ENCODE assay signal across 23 cellular contexts in genomic region chr16:87335968-87336849, GRCh38. TPM values are rescaled to one million over a fixed set of nuclear protein-coding genes. Genes with fewer than 3 reads are reported as not detected.
A peak's percentile ranks its signal among the peaks of the same experiment; 100 is the strongest.
DNase-seq lines count a peak whose midpoint lies in the region; ATAC-seq lines count a peak whose summit lies in the region.
"Had no signal": no experiment of that assay in that cellular context is flagged by ENCODE, and none has a peak within 500 bp of the region (broad histone marks: within the 10 kb centered on the region; RNA-seq: fewer than 3 reads in every experiment).

No MANE protein-coding gene starts in this region.

- CTCF ChIA-PET in activated CD4-positive, alpha-beta T cell treated with anti-CD3 and anti-CD28 coated beads for 36 hours (lab: Charles Lee): no interaction called here

- peaks cover 9% of the 10 kb centered on the region for H3K4me1 Mint-ChIP-seq in activated CD4-positive, alpha-beta T cell treated with anti-CD3 and anti-CD28 coated beads for 36 hours
- H3K4me1 Mint-ChIP-seq in activated CD4-positive, alpha-beta T cell treated with anti-CD3 and anti-CD28 coated beads, Interleukin-2, amount 10 ng/mL, durations not matched to agents 24 days and 14 days: peaks cover 12% of the 10 kb centered on the region
- H3K4me1 Mint-ChIP-seq in stimulated activated effector memory CD8-positive, alpha-beta T cell treated with anti-CD3 and anti-CD28 coated beads, Interleukin-12 subunit alpha, Interleukin-12 subunit beta, amount 100 ng/mL, for 72 hours: no peaks in the 10 kb centered on the region

- H3K36me3 Mint-ChIP-seq in activated CD4-positive, alpha-beta T cell treated with anti-CD3 and anti-CD28 coated beads for 36 hours (ENCODE audit: low read depth): peaks cover 39% of the 10 kb centered on the region
- peaks cover 38% of the 10 kb centered on the region for H3K36me3 Mint-ChIP-seq in activated CD4-positive, alpha-beta T cell treated with anti-CD3 and anti-CD28 coated beads, Interleukin-2, amount 10 ng/mL, durations not matched to agents 24 days and 14 days (ENCODE audit: low read depth)
- peaks cover 67% of the 10 kb centered on the region for H3K36me3 Mint-ChIP-seq in stimulated activated effector memory CD8-positive, alpha-beta T cell treated with anti-CD3 and anti-CD28 coated beads, Interleukin-12 subunit alpha, Interleukin-12 subunit beta, amount 100 ng/mL, for 72 hours

- POLR2A ChIA-PET in activated CD4-positive, alpha-beta T cell treated with anti-CD3 and anti-CD28 coated beads for 36 hours (lab: Charles Lee): no interaction called here

- H3K9me3 Mint-ChIP-seq in activated CD4-positive, alpha-beta T cell treated with anti-CD3 and anti-CD28 coated beads for 36 hours (ENCODE audit: low read depth): no peaks in the 10 kb centered on the region
- H3K9me3 Mint-ChIP-seq in activated CD4-positive, alpha-beta T cell treated with anti-CD3 and anti-CD28 coated beads, Interleukin-2, amount 10 ng/mL, durations not matched to agents 24 days and 14 days: no peaks in the 10 kb centered on the region
- no peaks in the 10 kb centered on the region for H3K9me3 Mint-ChIP-seq in stimulated activated effector memory CD8-positive, alpha-beta T cell treated with anti-CD3 and anti-CD28 coated beads, Interleukin-12 subunit alpha, Interleukin-12 subunit beta, amount 100 ng/mL, for 72 hours
- H3K9me3 Mint-ChIP-seq: activated CD4-positive, alpha-beta T cell treated with anti-CD3 and anti-CD28 coated beads, Interleukin-2, amount 10 ng/mL, durations not matched to agents 7 days and 5 days; type B pancreatic cell had no signal

- H3K27me3 Mint-ChIP-seq in activated CD4-positive, alpha-beta T cell treated with anti-CD3 and anti-CD28 coated beads for 36 hours: no peaks in the 10 kb centered on the region
- H3K27me3 Mint-ChIP-seq in activated CD4-positive, alpha-beta T cell treated with anti-CD3 and anti-CD28 coated beads, Interleukin-2, amount 10 ng/mL, durations not matched to agents 24 days and 14 days: no peaks in the 10 kb centered on the region
- H3K27me3 Mint-ChIP-seq: activated CD4-positive, alpha-beta T cell treated with anti-CD3 and anti-CD28 coated beads, Interleukin-2, amount 10 ng/mL, durations not matched to agents 7 days and 5 days; type B pancreatic cell had no signal

- no peak for ATAC-seq in activated CD4-positive, alpha-beta T cell treated with anti-CD3 and anti-CD28 coated beads for 36 hours
- ATAC-seq in left ventricle myocardium superior (no peak), left cardiac atrium (no peak), HG03095 (IDR thresholded peaks at IDR 0.05; ENCODE audit: unreplicated experiment) (no peak)
- ATAC-seq in stimulated activated effector memory CD8-positive, alpha-beta T cell treated with anti-CD3 and anti-CD28 coated beads, Interleukin-12 subunit alpha, Interleukin-12 subunit beta, amount 100 ng/mL, for 72 hours: no peak
- ATAC-seq: HCT116 had no signal

- H3K4me3 Mint-ChIP-seq in activated CD4-positive, alpha-beta T cell treated with anti-CD3 and anti-CD28 coated beads for 36 hours: no peak overlapping the region
- no peak overlapping the region for H3K4me3 Mint-ChIP-seq in activated CD4-positive, alpha-beta T cell treated with anti-CD3 and anti-CD28 coated beads, Interleukin-2, amount 10 ng/mL, durations not matched to agents 24 days and 14 days
- H3K4me3 Mint-ChIP-seq in stimulated activated effector memory CD8-positive, alpha-beta T cell treated with anti-CD3 and anti-CD28 coated beads, Interleukin-12 subunit alpha, Interleukin-12 subunit beta, amount 100 ng/mL, for 72 hours: no peak overlapping the region
- H3K4me3 Mint-ChIP-seq: activated CD4-positive, alpha-beta T cell treated with anti-CD3 and anti-CD28 coated beads, Interleukin-2, amount 10 ng/mL, durations not matched to agents 7 days and 5 days; type B pancreatic cell had no signal

- DNase-seq in activated CD4-positive, alpha-beta T cell treated with anti-CD3 and anti-CD28 coated beads for 36 hours: no peak
- DNase-seq in activated CD4-positive, alpha-beta T cell treated with anti-CD3 and anti-CD28 coated beads, Interleukin-2, amount 10 ng/mL, durations not matched to agents 24 days and 14 days: no peak
- DNase-seq in left ventricle myocardium superior (peak; percentile 9), left cardiac atrium (no peak), cerebellar cortex (ENCODE audit: low spot score) (peak; percentile 82), DMS 273 (lab: John Stamatoyannopoulos, UW; ENCODE audit: unreplicated experiment) (no peak)
- DNase-seq in stimulated activated effector memory CD8-positive, alpha-beta T cell treated with anti-CD3 and anti-CD28 coated beads, Interleukin-12 subunit alpha, Interleukin-12 subunit beta, amount 100 ng/mL, for 72 hours (ENCODE audit: low spot score in 2 of 2): no peak
- DNase-seq: activated CD4-positive, alpha-beta T cell treated with anti-CD3 and anti-CD28 coated beads, Interleukin-2, amount 10 ng/mL, durations not matched to agents 7 days and 5 days; cortex of kidney; DND-41; effector memory CD4-positive, alpha-beta T cell; IMR-90; NCI-H1092; NCI-H187; NCI-H446 treated with DMSO at 0.1 percent for 48 hours; NCI-H774; occipital lobe; Peyer's patch; stimulated activated CD4-positive, alpha-beta T cell treated with anti-CD3 and anti-CD28 coated beads, Interleukin-4, amount 100 ng/mL, for 24 hours; WERI-Rb-1 had no signal

- intact Hi-C loops in activated CD4-positive, alpha-beta T cell treated with anti-CD3 and anti-CD28 coated beads for 36 hours (cut with DNase I, micrococcal nuclease): no loop called here
- intact Hi-C loops in activated CD4-positive, alpha-beta T cell treated with anti-CD3 and anti-CD28 coated beads, Interleukin-2, amount 10 ng/mL, durations not matched to agents 24 days and 14 days (cut with micrococcal nuclease): no loop called here
- intact Hi-C loops in left ventricle myocardium superior (cut with micrococcal nuclease) (no loop called here), left cardiac atrium (cut with DNase I) (no loop called here)

- H3K27ac Mint-ChIP-seq in activated CD4-positive, alpha-beta T cell treated with anti-CD3 and anti-CD28 coated beads for 36 hours: peak overlapping the region; percentile 51
- H3K27ac Mint-ChIP-seq in activated CD4-positive, alpha-beta T cell treated with anti-CD3 and anti-CD28 coated beads, Interleukin-2, amount 10 ng/mL, durations not matched to agents 24 days and 14 days: no peak overlapping the region
- H3K27ac Mint-ChIP-seq in stimulated activated effector memory CD8-positive, alpha-beta T cell treated with anti-CD3 and anti-CD28 coated beads, Interleukin-12 subunit alpha, Interleukin-12 subunit beta, amount 100 ng/mL, for 72 hours: peak overlapping the region; percentile 7
- H3K27ac Mint-ChIP-seq: activated CD4-positive, alpha-beta T cell treated with anti-CD3 and anti-CD28 coated beads, Interleukin-2, amount 10 ng/mL, durations not matched to agents 7 days and 5 days; type B pancreatic cell had no signal

RNA-seq across cellular contexts. Expression of gene C16orf95, which starts 19.0 kb away (rescaled TPM):
- total RNA-seq in activated CD4-positive, alpha-beta T cell treated with anti-CD3 and anti-CD28 coated beads for 36 hours: 10 to 100 TPM in 1 of 2 experiments, 1 to 10 TPM in 1; 5.6 to 12.8 TPM
- total RNA-seq in activated CD4-positive, alpha-beta T cell treated with anti-CD3 and anti-CD28 coated beads, Interleukin-2, amount 10 ng/mL, durations not matched to agents 24 days and 14 days: 10.9 and 11.1 TPM in 2 replicates
- 2.6 TPM for total RNA-seq in left ventricle myocardium superior
- total RNA-seq in left cardiac atrium: 1 to 10 TPM; 3.2 to 3.4 TPM

RNA-seq across cellular contexts. Expression of gene FBXO31, which starts 47.4 kb away (rescaled TPM):
- total RNA-seq in activated CD4-positive, alpha-beta T cell treated with anti-CD3 and anti-CD28 coated beads for 36 hours: 10 to 100 TPM; 26.8 to 33.0 TPM
- total RNA-seq in activated CD4-positive, alpha-beta T cell treated with anti-CD3 and anti-CD28 coated beads, Interleukin-2, amount 10 ng/mL, durations not matched to agents 24 days and 14 days: 37.1 and 38.9 TPM in 2 replicates
- total RNA-seq in left ventricle myocardium superior: 71.7 TPM
- total RNA-seq in left cardiac atrium: 10 to 100 TPM; 45.6 to 50.8 TPM

RNA-seq across cellular contexts. Expression of gene MAP1LC3B, which starts 55.9 kb away (rescaled TPM):
- 10 to 100 TPM; 49.7 to 62.1 TPM for total RNA-seq in activated CD4-positive, alpha-beta T cell treated with anti-CD3 and anti-CD28 coated beads for 36 hours
- total RNA-seq in activated CD4-positive, alpha-beta T cell treated with anti-CD3 and anti-CD28 coated beads, Interleukin-2, amount 10 ng/mL, durations not matched to agents 24 days and 14 days: 37.6 and 38.3 TPM in 2 replicates
- total RNA-seq in left ventricle myocardium superior: 134 TPM
- total RNA-seq in left cardiac atrium: 10 to 100 TPM; 82.9 to 90.2 TPM

Comparison
In these comparisons a context has a peak if more than half of its experiments do, and no peak if none do; other contexts are left out.
1. DNase-seq: peak in left ventricle myocardium superior (single experiment) and cerebellar cortex (single experiment); none in activated CD4-positive, alpha-beta T cell treated with anti-CD3 and anti-CD28 coated beads for 36 hours (single experiment), activated CD4-positive, alpha-beta T cell treated with anti-CD3 and anti-CD28 coated beads, Interleukin-2, amount 10 ng/mL, durations not matched to agents 24 days and 14 days (single experiment), left cardiac atrium (single experiment), stimulated activated effector memory CD8-positive, alpha-beta T cell treated with anti-CD3 and anti-CD28 coated beads, Interleukin-12 subunit alpha, Interleukin-12 subunit beta, amount 100 ng/mL, for 72 hours (0 of 2) and DMS 273 (single experiment).